Comparison of ENCODE assay signal across 10 cellular contexts in genomic region chr2:197307933-197308521, GRCh38.
DNase-seq lines count a peak whose midpoint lies in the region.
"Had no signal": no experiment of that assay in that cellular context is flagged by ENCODE, and none has a peak within 500 bp of the region (broad histone marks: within the 10 kb centered on the region; RNA-seq: fewer than 3 reads in every experiment).

No MANE protein-coding gene starts in this region.

- peak overlapping the region; percentile 75 for H3K27ac ChIP-seq in caudate nucleus (ENCODE audit: low read depth, low read length)
- peak overlapping the region; percentile 83 for H3K27ac ChIP-seq in substantia nigra (ENCODE audit: low read depth, low read length, poor library complexity, severe bottlenecking)
- H3K27ac ChIP-seq: A549, KMS-11 had no signal

- DNase-seq in NOMO-1 treated with DMSO at 0.1 percent for 48 hours (lab: John Stamatoyannopoulos, UW; ENCODE audit: unreplicated experiment) (peak; percentile 18), NOMO-1 treated with dmso at 0.1 percent for 144 hours (lab: John Stamatoyannopoulos, UW; ENCODE audit: unreplicated experiment) (no peak), MV-4-11 (lab: John Stamatoyannopoulos, UW) (peak; percentile 45), caudate nucleus (lab: John Stamatoyannopoulos, UW) (no peak), substantia nigra (lab: John Stamatoyannopoulos, UW) (no peak), GM19240 (ENCODE audit: insufficient read length, low spot score) (no peak), hepatic stellate cell (ENCODE audit: low spot score) (no peak), NCI-H1436 (lab: John Stamatoyannopoulos, UW) (no peak)

Comparison
In these comparisons a context has a peak if more than half of its experiments do, and no peak if none do; other contexts are left out.
1. DNase-seq: peak in NOMO-1 treated with DMSO at 0.1 percent for 48 hours (single experiment) and MV-4-11 (single experiment); none in NOMO-1 treated with dmso at 0.1 percent for 144 hours (single experiment), caudate nucleus (0 of 61), substantia nigra (0 of 49), GM19240 (single experiment), hepatic stellate cell (single experiment) and NCI-H1436 (single experiment).